In genomic region chr10:102641880-102642552, GRCh38 we compare ENCODE assay signal across 8 cellular contexts. TPM values are rescaled to one million over a fixed set of nuclear protein-coding genes. Genes with fewer than 3 reads are reported as not detected.
DNase-seq lines count a peak whose midpoint lies in the region; ATAC-seq and TF ChIP-seq lines count a peak whose summit lies in the region.

No MANE protein-coding gene starts in this region.

- peak overlapping the region; percentile 89 for H3K18ac ChIP-seq in IMR-90 (ENCODE audit: low read depth, low read length)

- TF ChIP-seq POLR2A in IMR-90 (IDR thresholded peaks at IDR 0.05; ENCODE audit: low read depth, low read length), result peak; percentile 62; the same call in 1 of the 2 replicates

- peak; percentile 45 for ATAC-seq in GM21515 (IDR thresholded peaks at IDR 0.05; ENCODE audit: unreplicated experiment)
- ATAC-seq in IMR-90 (ENCODE audit: low read depth), result peak; percentile 71

- no peak for TF ChIP-seq CTCF in IMR-90 (conservative IDR thresholded peaks at IDR 0.05; ENCODE audit: low read depth, low read length)
- TF ChIP-seq CTCF in OCI-LY7 (conservative IDR thresholded peaks at IDR 0.05; ENCODE audit: low read length), result no peak
- no peak for TF ChIP-seq CTCF in epithelial cell of esophagus (IDR thresholded peaks at IDR 0.05; ENCODE audit: insufficient read depth, low read depth, low read length, missing control alignments)

- H2BK120ac ChIP-seq in IMR-90 (ENCODE audit: low read depth, low read length), result peak overlapping the region; percentile 41

- CTCF ChIA-PET in IMR-90 (lab: Yijun Ruan, JAX), result interaction anchor here (0.6 to 1.0 kb wide), 3 partner anchors 10 to 1500 kb away, joined by 3 read pairs; no protein-coding TSS in a partner anchor
- CTCF ChIA-PET in OCI-LY7 (lab: Charles Lee; ENCODE audit: unreplicated experiment), result no interaction called here

- H3K4ac ChIP-seq in IMR-90 (ENCODE audit: low read depth, low read length), result peak overlapping the region; percentile 78

- peak overlapping the region; percentile 92 for H2AFZ ChIP-seq in IMR-90 (replicated peaks; ENCODE audit: low read length, poor library complexity)
- H2AFZ ChIP-seq in OCI-LY7 (ENCODE audit: low read length), result peak overlapping the region; percentile 89; the same call in 1 of the 2 replicates

- peak overlapping the region; percentile 94 for H3K9ac ChIP-seq in IMR-90 (ENCODE audit: low read depth, low read length)

- H3K4me2 ChIP-seq in IMR-90 (ENCODE audit: low read depth, low read length) (peak overlapping the region; percentile 92), OCI-LY7 (ENCODE audit: low read length) (peak overlapping the region; percentile 82)

- peak overlapping the region; percentile 71 for H2AK5ac ChIP-seq in IMR-90 (ENCODE audit: low read depth, low read length)

- H3K56ac ChIP-seq in IMR-90 (ENCODE audit: extremely low read depth, insufficient read depth, low read length), result peak overlapping the region; percentile 85

- no peaks in the 10 kb centered on the region for H3K9me2 ChIP-seq in OCI-LY7 (ENCODE audit: insufficient read depth, low read length)

- no TSS peak for BruUV-seq in IMR-90 (replicated peaks; lab: Mats Ljungman, UMichigan)
- no TSS peak for BruUV-seq in OCI-LY7 (replicated peaks; lab: Mats Ljungman, UMichigan)

- H2BK5ac ChIP-seq in IMR-90 (ENCODE audit: low read depth, low read length, poor library complexity, severe bottlenecking), result peak overlapping the region; percentile 92

- DNase-seq in D341Med (ENCODE audit: low spot score), result peak; percentile 86
- DNase-seq in IMR-90, result peak; percentile 97
- peak; percentile 98 for DNase-seq in OCI-LY7 (ENCODE audit: low spot score)
- peak; percentile 96 for DNase-seq in activated T-cell treated with anti-CD3 and anti-CD28 coated beads for 4 hours
- DNase-seq in epithelial cell of esophagus (ENCODE audit: low read depth), result peak; percentile 98
- DNase-seq in middle frontal gyrus (ENCODE audit: extremely low spot score, low spot score), result peak; percentile 92
- peak; percentile 97 to 98 for DNase-seq in stimulated activated CD8-positive, alpha-beta memory T cell treated with anti-CD3 and anti-CD28 coated beads, Interleukin-2, amount 100 ng/mL, for 1 hour (ENCODE audit: low read depth in 2 of 2)

- peak overlapping the region; percentile 86 for H4K91ac ChIP-seq in IMR-90 (ENCODE audit: insufficient read depth, low read depth, low read length)

- in situ Hi-C loops in IMR-90 (cut with MboI; ENCODE audit: low sequenced_read_pairs), result no loop called here

- H3K27me3 ChIP-seq in IMR-90 (ENCODE audit: control insufficient read depth, insufficient read depth, low read length), result no peaks in the 10 kb centered on the region

- peaks cover 2% of the 10 kb centered on the region; the same call in 1 of the 2 replicates for H3K4me1 ChIP-seq in IMR-90 (ENCODE audit: control insufficient read depth, insufficient read depth, low read length)
- H3K4me1 ChIP-seq in OCI-LY7 (ENCODE audit: insufficient read depth, low read length, poor library complexity, severe bottlenecking), result peaks cover 11% of the 10 kb centered on the region

- TF ChIP-seq RAD21 in IMR-90 (IDR thresholded peaks at IDR 0.05; ENCODE audit: low read length), result no peak

- 0 out of 2 replicates have a peak, but pooled peaks cover 2% of the 10 kb centered on the region for H3K9me1 ChIP-seq in IMR-90 (ENCODE audit: insufficient read depth, low read length)

- H2BK20ac ChIP-seq in IMR-90 (ENCODE audit: low read depth, low read length), result no peak overlapping the region

- H3K14ac ChIP-seq in IMR-90 (replicated peaks; ENCODE audit: low read depth, low read length), result peak overlapping the region; percentile 50

- H3K36me3 ChIP-seq in IMR-90 (ENCODE audit: control insufficient read depth, insufficient read depth, low read length), result peaks cover 3% of the 10 kb centered on the region; the same call in 1 of the 2 replicates
- H3K36me3 ChIP-seq in OCI-LY7 (ENCODE audit: insufficient read depth, low read length), result peaks cover 14% of the 10 kb centered on the region; the same call in 1 of the 2 replicates

- intact Hi-C loops in IMR-90 (cut with micrococcal nuclease) (loop anchor here (1.0 to 10.0 kb wide), 2 partner anchors 13 to 247 kb away; partner anchors contain the start of gene NFKB2), OCI-LY7 (cut with micrococcal nuclease; ENCODE audit: unreplicated experiment) (loop anchor here (5.0 to 10.0 kb wide), 2 partner anchors 810 to 947 kb away; partner anchors contain the start of gene FBXW4)

- H3K79me2 ChIP-seq in OCI-LY7 (ENCODE audit: insufficient read depth, low read depth, low read length), result peaks cover 25% of the 10 kb centered on the region

- H4K5ac ChIP-seq in IMR-90 (ENCODE audit: low read depth, low read length), result peak overlapping the region; percentile 69

- H4K20me1 ChIP-seq in IMR-90 (ENCODE audit: insufficient read depth, low read length), result peaks cover 26% of the 10 kb centered on the region
- no peaks in the 10 kb centered on the region for H4K20me1 ChIP-seq in OCI-LY7 (ENCODE audit: insufficient read depth, low read length)

- POLR2A ChIA-PET in IMR-90 (lab: Charles Lee; ENCODE audit: unreplicated experiment) (interaction anchor here (0.7 to 1.4 kb wide), 2 partner anchors 14 kb away, joined by 3 to 12 read pairs; no protein-coding TSS in a partner anchor), OCI-LY7 (lab: Charles Lee) (interaction anchor here (0.5 to 0.9 kb wide), 9 partner anchors 10 to 722 kb away, joined by 3 to 6 read pairs (median 3); no protein-coding TSS in a partner anchor)

- WGBS in IMR-90 (ENCODE audit: extremely low coverage in 2 of 2, insufficient read length in 1 of 2), 2 experiments, result 0% methylated on average over 8 of the region's 49 CpGs; no CpG with 5 or more reads in 1 of the 2 experiments

- no peaks in the 10 kb centered on the region for H3K9me3 ChIP-seq in IMR-90 (ENCODE audit: control insufficient read depth, insufficient read depth, low read length)
- no peaks in the 10 kb centered on the region for H3K9me3 ChIP-seq in OCI-LY7 (ENCODE audit: low read length)

- dilution Hi-C loops in IMR-90 (cut with HindIII; ENCODE audit: low sequenced_read_pairs, unreplicated experiment), result no loop called here

- peak overlapping the region; percentile 98 for H2AK9ac ChIP-seq in IMR-90 (replicated peaks; ENCODE audit: low read depth, low read length, poor library complexity)

- peak overlapping the region; percentile 50; the same call in 1 of the 3 replicates for H2BK15ac ChIP-seq in IMR-90 (ENCODE audit: low read depth, low read length)

- peaks cover 0 to 13% of the 10 kb centered on the region in 2 experiments; a peak in 2 of 4 replicates for H3K79me1 ChIP-seq in IMR-90 (ENCODE audit: low read depth in 1 of 2, low read length in 2 of 2)

- H3K23ac ChIP-seq in IMR-90 (ENCODE audit: low read depth, low read length), result peak overlapping the region; percentile 55

- H4K8ac ChIP-seq in IMR-90 (ENCODE audit: low read depth in 2 of 2, low read length in 2 of 2), result peak overlapping the region; percentile 82 to 98

- H3K27ac ChIP-seq in IMR-90 (ENCODE audit: insufficient read depth, low read length) (peak overlapping the region; percentile 95), OCI-LY7 (ENCODE audit: low read depth, low read length, poor library complexity, severe bottlenecking) (peak overlapping the region; percentile 95)

- peak overlapping the region; percentile 77 for H3K4me3 ChIP-seq in IMR-90 (ENCODE audit: insufficient read depth, low read depth, low read length)
- peak overlapping the region; percentile 84 for H3K4me3 ChIP-seq in OCI-LY7 (ENCODE audit: low read depth, low read length, poor library complexity, severe bottlenecking)
- peak overlapping the region; percentile 91 for H3K4me3 ChIP-seq in epithelial cell of esophagus (ENCODE audit: low read length)

TF ChIP-seq in IMR-90, 13 proteins besides CTCF, POLR2A, EP300 and RAD21:
- no peak for TF ChIP-seq MAFK (IDR thresholded peaks at IDR 0.05; ENCODE audit: low read depth, low read length)
- peak; percentile 71; the same call in 1 of the 2 replicates for TF ChIP-seq MAZ (IDR thresholded peaks at IDR 0.05; ENCODE audit: borderline replicate concordance, low read depth, low read length)
- TF ChIP-seq USF2 (IDR thresholded peaks at IDR 0.05; ENCODE audit: low read depth, low read length), result peak; percentile 90
- TF ChIP-seq BHLHE40 (IDR thresholded peaks at IDR 0.05; ENCODE audit: low read depth, low read length), result peak; percentile 89
- TF ChIP-seq ELK1 (IDR thresholded peaks at IDR 0.05; ENCODE audit: borderline replicate concordance, low read depth, low read length), result no peak
- no peak for TF ChIP-seq CEBPB (IDR thresholded peaks at IDR 0.05; ENCODE audit: low read depth, low read length)

RNA-seq across cellular contexts. Expression of gene TRIM8, which starts 2.3 kb away (rescaled TPM):
- total RNA-seq in IMR-90 (2012; rRNA removed), result 25.5 and 30.0 TPM in 2 replicates
- polyA plus RNA-seq in IMR-90 (2012; rRNA removed), result 124 and 126 TPM in 2 replicates
- polyA plus RNA-seq in IMR-90 (2012; cell fraction: cytosol; rRNA removed), result 102 and 174 TPM in 2 replicates
- 82.9 and 135 TPM in 2 replicates for polyA plus RNA-seq in IMR-90 (2012; cell fraction: nucleus; rRNA removed; ENCODE audit: low replicate concordance)
- 54.2 and 67.3 TPM in 2 replicates for total RNA-seq in OCI-LY7 (2014; rRNA removed; shearing (Covaris generic))
- total RNA-seq in OCI-LY7 (2022), result 73.1 and 92.1 TPM in 2 replicates

Comparison
In these comparisons a context has a peak if more than half of its experiments do, and no peak if none do; other contexts are left out.
1. Peak in every context shown above with its lines: DNase-seq, ATAC-seq, H3K4me3 ChIP-seq and H3K27ac ChIP-seq.